Comparison of ENCODE assay signal across 13 cellular contexts in the genomic region with DNA sequence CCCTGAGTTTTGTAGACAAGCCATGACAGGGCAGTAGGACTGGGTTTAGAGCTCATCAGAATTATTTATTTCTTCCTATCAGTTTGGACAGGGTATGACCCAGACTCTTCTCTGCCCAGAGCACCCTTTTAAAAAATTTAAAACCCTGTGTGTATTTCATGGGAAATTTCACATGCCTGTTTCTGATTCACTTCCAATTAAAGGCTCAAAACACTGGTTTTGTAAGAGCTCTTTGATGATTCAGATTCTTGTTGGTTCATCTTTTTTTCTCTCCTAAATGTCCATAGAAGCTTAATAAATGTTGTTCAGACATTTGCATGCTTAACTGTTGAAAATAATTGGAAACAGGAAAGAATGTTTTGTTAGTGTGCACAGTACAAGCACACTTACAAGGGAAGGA. TPM values are rescaled to one million over a fixed set of nuclear protein-coding genes. Genes with fewer than 3 reads are reported as not detected.
DNase-seq lines count a peak whose midpoint lies in the region; ATAC-seq, FAIRE-seq and TF ChIP-seq lines count a peak whose summit lies in the region.
"Had no signal": no experiment of that assay in that cellular context is flagged by ENCODE, and none has a peak within 500 bp of the region (broad histone marks: within the 10 kb centered on the region; RNA-seq: fewer than 3 reads in every experiment).

No MANE protein-coding gene starts in this region.

- TF ChIP-seq CTCF in AG04450 (IDR thresholded peaks at IDR 0.05; ENCODE audit: low read depth, low read length): no peak
- no peak for TF ChIP-seq CTCF in astrocyte of the spinal cord (IDR thresholded peaks at IDR 0.05; ENCODE audit: low read depth, low read length)
- no peak for TF ChIP-seq CTCF in lower lobe of right lung (IDR thresholded peaks at IDR 0.05)

- peak overlapping the region; percentile 65 for H3K27ac ChIP-seq in AG04450 (ENCODE audit: low read depth, low read length)
- no peak overlapping the region for H3K27ac ChIP-seq in CD8-positive, alpha-beta memory T cell (ENCODE audit: low read depth, low read length)
- H3K27ac ChIP-seq in lower lobe of right lung: peak overlapping the region; percentile 58
- H3K27ac ChIP-seq: SK-N-MC had no signal

- no peaks in the 10 kb centered on the region for H3K27me3 Mint-ChIP-seq in CD8-positive, alpha-beta memory T cell

- peaks cover 93 to 100% (median 99%) of the 10 kb centered on the region in 3 donors for H3K4me1 Mint-ChIP-seq in CD8-positive, alpha-beta memory T cell

- intact Hi-C loops in lower lobe of right lung (cut with DNase I): no loop called here

- DNase-seq in AG04450 (ENCODE audit: low read depth, low spot score) (no peak), astrocyte of the spinal cord (ENCODE audit: low read depth, low spot score) (peak; percentile 53), lower lobe of right lung (no peak), NCI-H146 (lab: John Stamatoyannopoulos, UW) (no peak), germinal center (ENCODE audit: low spot score) (no peak), GM19239 (ENCODE audit: insufficient read length, low spot score) (no peak)
- DNase-seq in CD8-positive, alpha-beta memory T cell: no peak
- DNase-seq in stimulated activated CD4-positive, alpha-beta T cell treated with anti-CD3 and anti-CD28 coated beads, Interleukin-4, amount 100 ng/mL, for 4 hours: no peak
- DNase-seq: GF-D8, NCI-H187 treated with DMSO at 0.1 percent for 48 hours, retina had no signal

- H3K4me1 ChIP-seq in CD8-positive, alpha-beta memory T cell (ENCODE audit: insufficient read depth, low read length): peaks cover 92% of the 10 kb centered on the region
- H3K4me1 ChIP-seq in lower lobe of right lung: peaks cover 86% of the 10 kb centered on the region

- H3K4me3 ChIP-seq in AG04450 (ENCODE audit: low read depth, low read length) (no peak overlapping the region), astrocyte of the spinal cord (ENCODE audit: low read depth, low read length) (no peak overlapping the region), lower lobe of right lung (no peak overlapping the region)
- H3K4me3 ChIP-seq in CD8-positive, alpha-beta memory T cell (ENCODE audit: low read length): no peak overlapping the region
- H3K4me3 ChIP-seq: SK-N-MC had no signal

- H3K27ac Mint-ChIP-seq in CD8-positive, alpha-beta memory T cell: peak overlapping the region in 7 of 8 donors; percentile 4 to 82 (median 53)
- H3K27ac Mint-ChIP-seq: WTC11 had no signal

- ATAC-seq in lower lobe of right lung: no peak
- ATAC-seq: WTC11 had no signal

- H3K36me3 ChIP-seq in CD8-positive, alpha-beta memory T cell (ENCODE audit: insufficient read depth, low read length): no peaks in the 10 kb centered on the region
- H3K36me3 ChIP-seq in lower lobe of right lung: no peaks in the 10 kb centered on the region

- CTCF ChIA-PET in AG04450 (lab: Charles Lee): no interaction called here
- CTCF ChIA-PET in CD8-positive, alpha-beta memory T cell (lab: Charles Lee): interaction anchor here (1.4 kb wide), 1 partner anchor 11 kb away, joined by 4 read pairs; no protein-coding TSS in a partner anchor

- H3K9me3 Mint-ChIP-seq in CD8-positive, alpha-beta memory T cell: no peaks in the 10 kb centered on the region

- in situ Hi-C loops in astrocyte of the spinal cord (cut with HindIII; ENCODE audit: low sequenced_read_pairs): no loop called here

- no peak for FAIRE-seq in GM19239 (lab: Jason Lieb, UNC)

- H3K36me3 Mint-ChIP-seq in CD8-positive, alpha-beta memory T cell: peaks cover 9 to 59% (median 25%) of the 10 kb centered on the region in 3 donors
- H3K36me3 Mint-ChIP-seq: WTC11 had no signal

- POLR2A ChIA-PET in AG04450 (lab: Yijun Ruan, JAX): interaction anchor here (0.9 kb wide), 1 partner anchor 26 kb away, joined by 3 read pairs; no protein-coding TSS in a partner anchor
- POLR2A ChIA-PET in CD8-positive, alpha-beta memory T cell (lab: Charles Lee): interaction anchor here (1.0 kb wide), 1 partner anchor 14 kb away, joined by 3 read pairs; a partner anchor contains a TSS

- no peaks in the 10 kb centered on the region for H3K9me3 ChIP-seq in AG04450 (ENCODE audit: control insufficient read depth, insufficient read depth, low read length)
- H3K9me3 ChIP-seq in CD8-positive, alpha-beta memory T cell (ENCODE audit: low read length): no peaks in the 10 kb centered on the region
- no peaks in the 10 kb centered on the region for H3K9me3 ChIP-seq in lower lobe of right lung

- H3K4me3 Mint-ChIP-seq in CD8-positive, alpha-beta memory T cell: peak overlapping the region in 2 of 7 donors; percentile 3 to 8
- H3K4me3 Mint-ChIP-seq: WTC11 had no signal

- H3K27me3 ChIP-seq in AG04450 (ENCODE audit: control insufficient read depth, insufficient read depth, low read length) (no peaks in the 10 kb centered on the region), lower lobe of right lung (ENCODE audit: low read depth) (no peaks in the 10 kb centered on the region)
- H3K27me3 ChIP-seq in CD8-positive, alpha-beta memory T cell (ENCODE audit: insufficient read depth, low read length, poor library complexity, severe bottlenecking): no peaks in the 10 kb centered on the region

RNA-seq across cellular contexts. Expression of a gene that starts 13.8 kb away (rescaled TPM):
- polyA plus RNA-seq in AG04450 (2011; rRNA removed): 11.9 and 13.1 TPM in 2 replicates
- 49.1 and 67.4 TPM in 2 replicates for polyA minus RNA-seq in AG04450 (2011; rRNA and poly(A)+ RNA removed)
- total RNA-seq in CD8-positive, alpha-beta memory T cell: 10 to 100 TPM; 41.7 to 45.2 TPM
- 89.2 TPM for polyA plus RNA-seq in CD8-positive, alpha-beta memory T cell
- 64.2 TPM for total RNA-seq in lower lobe of right lung
